In the genomic region with DNA sequence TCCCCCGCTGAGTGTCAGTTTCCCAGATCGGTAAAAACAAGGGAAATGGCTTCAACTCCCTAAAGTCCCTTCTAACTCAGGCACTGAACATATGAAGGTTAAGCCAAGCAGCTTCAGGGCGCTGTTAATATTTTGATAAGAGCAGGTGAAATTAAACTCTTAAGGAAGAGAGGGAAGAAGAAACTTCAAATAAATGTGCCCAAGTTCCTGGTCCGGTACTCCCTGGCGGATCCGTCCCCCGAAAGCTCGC, we compare ENCODE assay signal across 8 cellular contexts. TPM values are rescaled to one million over a fixed set of nuclear protein-coding genes. Genes with fewer than 3 reads are reported as not detected.
A peak's percentile ranks its signal among the peaks of the same experiment; 100 is the strongest.
DNase-seq lines count a peak whose midpoint lies in the region; ATAC-seq and TF ChIP-seq lines count a peak whose summit lies in the region.

No MANE protein-coding gene starts in this region.

- H3K36me3 ChIP-seq in right atrium auricular region (no peaks in the 10 kb centered on the region), mucosa of stomach (ENCODE audit: control insufficient read depth, insufficient read depth, low read length) (no peaks in the 10 kb centered on the region), vagina (no peaks in the 10 kb centered on the region)

- DNase-seq in right atrium auricular region (ENCODE audit: low spot score) (no peak), Right ventricle myocardium superior (no peak), chondrocyte (ENCODE audit: low spot score) (no peak), vagina (ENCODE audit: extremely low spot score in 2 of 2) (no peak), GM19240 (ENCODE audit: insufficient read length, low spot score) (no peak), AG20443 (ENCODE audit: low spot score) (no peak), nucleus accumbens (lab: John Stamatoyannopoulos, UW) (no peak)

- H3K27me3 ChIP-seq in right atrium auricular region, result peaks cover 8 to 12% of the 10 kb centered on the region in 2 donors
- peaks cover 18% of the 10 kb centered on the region for H3K27me3 ChIP-seq in mucosa of stomach (ENCODE audit: control insufficient read depth, insufficient read depth, low read length)
- H3K27me3 ChIP-seq in vagina, result no peaks in the 10 kb centered on the region

- H3K9ac ChIP-seq in mucosa of stomach (ENCODE audit: low read length), result peak overlapping the region; percentile 9

- H3K9me3 ChIP-seq in right atrium auricular region (no peaks in the 10 kb centered on the region), mucosa of stomach (ENCODE audit: control insufficient read depth, low read length) (no peaks in the 10 kb centered on the region), vagina (no peaks in the 10 kb centered on the region)

- peaks cover 44% of the 10 kb centered on the region for H3K27me3 Mint-ChIP-seq in chondrocyte (ENCODE audit: low read depth)

- H3K4me3 Mint-ChIP-seq in chondrocyte (ENCODE audit: unreplicated experiment), result peak overlapping the region; percentile 64

- TF ChIP-seq POLR2A in vagina (IDR thresholded peaks at IDR 0.05), result no peak

- intact Hi-C loops in Right ventricle myocardium superior (cut with DNase I), result loop anchor here (5.0 kb wide), 1 partner anchor 383 kb away; no protein-coding TSS in a partner anchor
- intact Hi-C loops in vagina (cut with DNase I), result loop anchor here (5.0 kb wide), 1 partner anchor 383 kb away; no protein-coding TSS in a partner anchor

- TF ChIP-seq CTCF in right atrium auricular region (IDR thresholded peaks at IDR 0.05), result no peak
- no peak for TF ChIP-seq CTCF in chondrocyte (IDR thresholded peaks at IDR 0.05)
- no peak for TF ChIP-seq CTCF in vagina (IDR thresholded peaks at IDR 0.05)

- no peak for ATAC-seq in Right ventricle myocardium superior (ENCODE audit: poor library complexity)

- no peaks in the 10 kb centered on the region for H3K9me3 Mint-ChIP-seq in chondrocyte (ENCODE audit: low read depth)

- H3K27ac Mint-ChIP-seq in chondrocyte (ENCODE audit: unreplicated experiment), result no peak overlapping the region

- H3K36me3 Mint-ChIP-seq in chondrocyte (ENCODE audit: low read depth), result no peaks in the 10 kb centered on the region

- H3K4me3 ChIP-seq in right atrium auricular region, result peak overlapping the region; percentile 35 to 53
- peak overlapping the region; percentile 47 for H3K4me3 ChIP-seq in mucosa of stomach (ENCODE audit: low read length)
- H3K4me3 ChIP-seq in vagina, result peak overlapping the region; percentile 43 to 46

- H3K27ac ChIP-seq in right atrium auricular region (no peak overlapping the region), vagina (no peak overlapping the region)

- H3K4me1 Mint-ChIP-seq in chondrocyte (ENCODE audit: low read depth), result peaks cover 42% of the 10 kb centered on the region

- peaks cover 0 to 30% of the 10 kb centered on the region in 2 donors for H3K4me1 ChIP-seq in right atrium auricular region
- H3K4me1 ChIP-seq in mucosa of stomach (ENCODE audit: control insufficient read depth, insufficient read depth, low read length), result peaks cover 14% of the 10 kb centered on the region
- H3K4me1 ChIP-seq in vagina, result peaks cover 23% of the 10 kb centered on the region

RNA-seq across cellular contexts. Expression of a gene that starts 0.6 kb away (rescaled TPM):
- total RNA-seq in right atrium auricular region (1 to 10 TPM; 1.2 to 1.7 TPM), Right ventricle myocardium superior (0.56 TPM), chondrocyte (0.37 to 1.2 TPM (median 0.82 TPM) in 3 replicates), vagina (5.4 TPM)

RNA-seq across cellular contexts. Expression of a gene that starts 25.1 kb away (rescaled TPM):
- total RNA-seq in right atrium auricular region (1,000 to 10,000 TPM; 1,113 to 1,769 TPM), Right ventricle myocardium superior (417 TPM), chondrocyte (1,771 to 2,562 TPM (median 2,521 TPM) in 3 replicates), vagina (2,211 TPM)
